ENCODE assay signal across 27 cellular contexts in genomic region chr21:41625428-41625827, GRCh38.
DNase-seq lines count a peak whose midpoint lies in the region; ATAC-seq, FAIRE-seq and TF ChIP-seq lines count a peak whose summit lies in the region.
"Had no signal": no experiment of that assay in that cellular context is flagged by ENCODE, and none has a peak within 500 bp of the region (broad histone marks: within the 10 kb centered on the region; RNA-seq: fewer than 3 reads in every experiment).

No MANE protein-coding gene starts in this region.

- no peak overlapping the region for H3K9ac ChIP-seq in mammary epithelial cell (ENCODE audit: insufficient read depth, low read length)
- H3K9ac ChIP-seq in K562 (ENCODE audit: insufficient read depth in 1 of 2, low read depth in 2 of 2, low read length in 2 of 2): no peak overlapping the region
- H3K9ac ChIP-seq: BLaER1 treated with 17β-estradiol and CSF1 and Interleukin-3, amounts not matched to agents 10 nM and 100 nM had no signal

- H3K27ac ChIP-seq in mammary epithelial cell (ENCODE audit: insufficient read depth, low read depth, low read length) (no peak overlapping the region), K562 (ENCODE audit: extremely low read depth, low read depth, low read length) (no peak overlapping the region)
- H3K27ac ChIP-seq: 22Rv1; BLaER1 treated with 17β-estradiol and CSF1 and Interleukin-3, amounts not matched to agents 10 nM and 100 nM had no signal

- peaks cover 13% of the 10 kb centered on the region for H3K36me3 Mint-ChIP-seq in MCF 10A (ENCODE audit: insufficient read depth, unreplicated experiment)
- peaks cover 9% of the 10 kb centered on the region for H3K36me3 Mint-ChIP-seq in stimulated activated effector memory CD8-positive, alpha-beta T cell treated with anti-CD3 and anti-CD28 coated beads, Interleukin-12 subunit alpha, Interleukin-12 subunit beta, amount 100 ng/mL, for 72 hours
- H3K36me3 Mint-ChIP-seq: CD14-positive monocyte; CD8-positive, alpha-beta memory T cell had no signal

- CTCF ChIA-PET in MCF 10A (lab: Yijun Ruan, JAX): interaction anchor here (0.6 to 0.8 kb wide), 3 partner anchors 12 to 491 kb away, joined by 3 to 4 read pairs (median 4); no protein-coding TSS in a partner anchor
- CTCF ChIA-PET in mammary epithelial cell (lab: Charles Lee; ENCODE audit: low non-redundant PET): no interaction called here
- CTCF ChIA-PET in K562 (lab: Yijun Ruan, JAX; ENCODE audit: low intra/inter-chr PET ratio): no interaction called here

- no peaks in the 10 kb centered on the region for H4K20me1 ChIP-seq in mammary epithelial cell (ENCODE audit: insufficient read depth, low read length)
- 0 out of 2 replicates have a peak, but pooled peaks cover 4% of the 10 kb centered on the region for H4K20me1 ChIP-seq in K562 (replicated peaks; ENCODE audit: control insufficient read depth, insufficient read depth, low read length)
- H4K20me1 ChIP-seq: BLaER1 treated with 17β-estradiol and CSF1 and Interleukin-3, amounts not matched to agents 10 nM and 100 nM had no signal

- H2AFZ ChIP-seq in mammary epithelial cell (ENCODE audit: low read depth, low read length): no peak overlapping the region
- no peak overlapping the region for H2AFZ ChIP-seq in K562 (ENCODE audit: low read depth, low read length)

- in situ Hi-C loops in mammary epithelial cell (cut with MboI; ENCODE audit: low sequenced_read_pairs in 2 of 2) (no loop called here), K562 (cut with MboI) (no loop called here)

- H3K9me3 ChIP-seq in mammary epithelial cell (replicated peaks; ENCODE audit: insufficient read depth, low read length) (peaks cover 4% of the 10 kb centered on the region), K562 (replicated peaks; ENCODE audit: control insufficient read depth, insufficient read depth, low read depth, low read length) (no peaks in the 10 kb centered on the region)
- H3K9me3 ChIP-seq: BE2C had no signal

- H3K27ac Mint-ChIP-seq in MCF 10A (ENCODE audit: low read depth, unreplicated experiment): peak overlapping the region; percentile 32
- H3K27ac Mint-ChIP-seq in stimulated activated effector memory CD8-positive, alpha-beta T cell treated with anti-CD3 and anti-CD28 coated beads, Interleukin-12 subunit alpha, Interleukin-12 subunit beta, amount 100 ng/mL, for 72 hours: peak overlapping the region; percentile 44
- H3K27ac Mint-ChIP-seq: CD14-positive monocyte; CD4-positive, alpha-beta T cell had no signal

- intact Hi-C loops in MCF 10A (cut with micrococcal nuclease) (no loop called here), mammary epithelial cell (cut with micrococcal nuclease) (no loop called here), K562 (cut with micrococcal nuclease) (no loop called here), posterior vena cava (cut with DNase I) (no loop called here)

- no peak for TF ChIP-seq CTCF in MCF 10A (IDR thresholded peaks at IDR 0.05; ENCODE audit: unreplicated experiment)
- no peak for TF ChIP-seq CTCF in mammary epithelial cell (conservative IDR thresholded peaks at IDR 0.05 in 1 of 2, IDR thresholded peaks at IDR 0.05 in 1 of 2; ENCODE audit: extremely low read depth in 1 of 2, insufficient read depth in 1 of 2, low read depth in 1 of 2, low read length in 2 of 2)
- TF ChIP-seq CTCF in K562 (IDR thresholded peaks at IDR 0.05 in 2 of 3, conservative IDR thresholded peaks at IDR 0.05 in 1 of 3; ENCODE audit: insufficient read depth in 2 of 3, low read depth in 1 of 3, low read length in 3 of 3): no peak

- H3K36me3 ChIP-seq in mammary epithelial cell (ENCODE audit: insufficient read depth, low read length) (no peaks in the 10 kb centered on the region), K562 (ENCODE audit: control insufficient read depth, insufficient read depth, low read length) (no peaks in the 10 kb centered on the region), H7 (replicated peaks; ENCODE audit: control insufficient read depth, insufficient read depth, low read length) (no peaks in the 10 kb centered on the region)
- H3K36me3 ChIP-seq: BE2C; BLaER1 treated with 17β-estradiol and CSF1 and Interleukin-3, amounts not matched to agents 10 nM and 100 nM had no signal

- no peaks in the 10 kb centered on the region for H3K27me3 Mint-ChIP-seq in MCF 10A (ENCODE audit: insufficient read depth, unreplicated experiment)

- no peak for TF ChIP-seq EP300 in K562 (IDR thresholded peaks at IDR 0.05; ENCODE audit: low read length)

- H3K4me3 ChIP-seq in mammary epithelial cell (replicated peaks in 1 of 3; ENCODE audit: insufficient read depth in 1 of 3, low read depth in 2 of 3, low read length in 3 of 3): no peak overlapping the region
- H3K4me3 ChIP-seq in K562: no peak overlapping the region
- H3K4me3 ChIP-seq in H7 (ENCODE audit: insufficient read depth, low read depth, low read length): no peak overlapping the region
- H3K4me3 ChIP-seq: BLaER1 treated with 17β-estradiol and CSF1 and Interleukin-3, amounts not matched to agents 10 nM and 100 nM; GM12878 had no signal

- H3K4me2 ChIP-seq in mammary epithelial cell (ENCODE audit: insufficient read depth, low read depth, low read length) (no peak overlapping the region), K562 (ENCODE audit: insufficient read depth, low read length) (no peak overlapping the region)
- H3K4me2 ChIP-seq: BLaER1 treated with 17β-estradiol and CSF1 and Interleukin-3, amounts not matched to agents 10 nM and 100 nM had no signal

- DNase-seq in MCF 10A (ENCODE audit: unreplicated experiment): no peak
- no peak for DNase-seq in mammary epithelial cell
- no peak for DNase-seq in K562 (ENCODE audit: extremely low read depth in 1 of 4, low spot score in 3 of 4)
- peak; percentile 48 for DNase-seq in posterior vena cava (ENCODE audit: low spot score)
- DNase-seq in stimulated activated effector memory CD8-positive, alpha-beta T cell treated with anti-CD3 and anti-CD28 coated beads, Interleukin-12 subunit alpha, Interleukin-12 subunit beta, amount 100 ng/mL, for 72 hours (ENCODE audit: low spot score in 2 of 2): no peak
- DNase-seq in activated gamma-delta T cell treated with Interleukin-2 at 50 U/mL for 16 hours: no peak
- no peak for DNase-seq in H7
- DNase-seq: ACHN; AML-193; BE2C; CD4-positive, alpha-beta T cell; CD8-positive, alpha-beta memory T cell; DMS 273 treated with DMSO at 0.1 percent for 48 hours; DMS79; EL; GDM1; GOT3; HCEC 1CT had no signal

- WGBS in mammary epithelial cell (ENCODE audit: low coverage, missing lambda C conversion rate): 88% methylated on average over 4 of the region's 4 CpGs
- 2% methylated on average over 4 of the region's 4 CpGs for WGBS in K562 (ENCODE audit: insufficient coverage, low coverage, missing lambda C conversion rate)

- FAIRE-seq in K562 (lab: Jason Lieb, UNC): no peak
- FAIRE-seq: A204.1, D721Med, GM12878, GM18507, H54 had no signal

- TF ChIP-seq POLR2A in K562 (conservative IDR thresholded peaks at IDR 0.05): no peak

- no peaks in the 10 kb centered on the region for H3K9me1 ChIP-seq in K562 (ENCODE audit: control insufficient read depth, insufficient read depth, low read length)

- POLR2A ChIA-PET in MCF 10A (lab: Yijun Ruan, JAX) (interaction anchor here (1.4 kb wide), 1 partner anchor 9 kb away, joined by 5 read pairs; no protein-coding TSS in a partner anchor), K562 (lab: Yijun Ruan, JAX) (no interaction called here)

- H3K4me1 ChIP-seq in mammary epithelial cell (ENCODE audit: insufficient read depth, low read length): peaks cover 22% of the 10 kb centered on the region
- H3K4me1 ChIP-seq in K562 (replicated peaks in 1 of 2; ENCODE audit: control insufficient read depth in 2 of 2, insufficient read depth in 2 of 2, low read length in 2 of 2): no peaks in the 10 kb centered on the region
- H3K4me1 ChIP-seq: BE2C had no signal

- no peaks in the 10 kb centered on the region for H3K9me3 Mint-ChIP-seq in MCF 10A (ENCODE audit: unreplicated experiment)
- H3K9me3 Mint-ChIP-seq in stimulated activated effector memory CD8-positive, alpha-beta T cell treated with anti-CD3 and anti-CD28 coated beads, Interleukin-12 subunit alpha, Interleukin-12 subunit beta, amount 100 ng/mL, for 72 hours: no peaks in the 10 kb centered on the region
- H3K9me3 Mint-ChIP-seq: CD4-positive, alpha-beta T cell; CD8-positive, alpha-beta memory T cell had no signal

- TF ChIP-seq RAD21 in K562 (CRISPR knock-in tag; conservative IDR thresholded peaks at IDR 0.05 in 1 of 2, IDR thresholded peaks at IDR 0.05 in 1 of 2): no peak

- no peak overlapping the region for H3K4me3 Mint-ChIP-seq in MCF 10A (ENCODE audit: unreplicated experiment)
- no peak overlapping the region for H3K4me3 Mint-ChIP-seq in stimulated activated effector memory CD8-positive, alpha-beta T cell treated with anti-CD3 and anti-CD28 coated beads, Interleukin-12 subunit alpha, Interleukin-12 subunit beta, amount 100 ng/mL, for 72 hours
- H3K4me3 Mint-ChIP-seq: CD4-positive, alpha-beta T cell; CD8-positive, alpha-beta memory T cell had no signal

- H3K79me2 ChIP-seq in mammary epithelial cell (ENCODE audit: insufficient read depth, low read length) (no peaks in the 10 kb centered on the region), K562 (ENCODE audit: control insufficient read depth, insufficient read depth, low read length) (no peaks in the 10 kb centered on the region)

- no peak for ATAC-seq in K562
- ATAC-seq in stimulated activated effector memory CD8-positive, alpha-beta T cell treated with anti-CD3 and anti-CD28 coated beads, Interleukin-12 subunit alpha, Interleukin-12 subunit beta, amount 100 ng/mL, for 72 hours: no peak
- no peak for ATAC-seq in GM18861 (IDR thresholded peaks at IDR 0.05; ENCODE audit: unreplicated experiment)
- ATAC-seq: GM12878 had no signal

- dilution Hi-C loops in mammary epithelial cell (cut with HindIII; ENCODE audit: low sequenced_read_pairs): no loop called here

- peaks cover 25% of the 10 kb centered on the region for H3K4me1 Mint-ChIP-seq in MCF 10A (ENCODE audit: insufficient read depth, unreplicated experiment)
- H3K4me1 Mint-ChIP-seq in stimulated activated effector memory CD8-positive, alpha-beta T cell treated with anti-CD3 and anti-CD28 coated beads, Interleukin-12 subunit alpha, Interleukin-12 subunit beta, amount 100 ng/mL, for 72 hours: peaks cover 30% of the 10 kb centered on the region
- H3K4me1 Mint-ChIP-seq: CD14-positive monocyte; CD8-positive, alpha-beta memory T cell had no signal

- H3K27me3 ChIP-seq in mammary epithelial cell (ENCODE audit: insufficient read depth, low read length) (no peaks in the 10 kb centered on the region), K562 (ENCODE audit: control insufficient read depth in 2 of 2, insufficient read depth in 2 of 2, low read length in 2 of 2) (peaks cover 27 to 56% of the 10 kb centered on the region in 2 experiments), H7 (ENCODE audit: control insufficient read depth, insufficient read depth, low read length) (no peaks in the 10 kb centered on the region)
- H3K27me3 ChIP-seq: BE2C; BLaER1 treated with 17β-estradiol and CSF1 and Interleukin-3, amounts not matched to agents 10 nM and 100 nM had no signal

- BruUV-seq in MCF 10A (replicated peaks; lab: Mats Ljungman, UMichigan) (no TSS peak), mammary epithelial cell (replicated peaks; lab: Mats Ljungman, UMichigan) (no TSS peak), K562 (replicated peaks; lab: Mats Ljungman, UMichigan) (no TSS peak)

TF ChIP-seq in K562, 482 proteins besides CTCF, POLR2A, EP300 and RAD21:
- no peak for TF ChIP-seq NR2C1 (IDR thresholded peaks at IDR 0.05)
- TF ChIP-seq NR2C1 (tag; IDR thresholded peaks at IDR 0.05): no peak
- peak; percentile 50 for TF ChIP-seq ZFP36 (IDR thresholded peaks at IDR 0.05; ENCODE audit: low read depth, low read length, partially characterized antibody)
